Comparison of ENCODE assay signal across 29 cellular contexts in genomic region chr5:149795360-149795759, GRCh38.
DNase-seq lines count a peak whose midpoint lies in the region; ATAC-seq and TF ChIP-seq lines count a peak whose summit lies in the region.
"Had no signal": no experiment of that assay in that cellular context is flagged by ENCODE, and none has a peak within 500 bp of the region (broad histone marks: within the 10 kb centered on the region; RNA-seq: fewer than 3 reads in every experiment).

No MANE protein-coding gene starts in this region.

- peaks cover 25% of the 10 kb centered on the region for H3K4me1 Mint-ChIP-seq in WTC11
- peaks cover 73% of the 10 kb centered on the region for H3K4me1 Mint-ChIP-seq in nephron
- H3K4me1 Mint-ChIP-seq in CD8-positive, alpha-beta memory T cell: peaks cover 0 to 2% (median 0%) of the 10 kb centered on the region in 3 donors

- in situ Hi-C loops in transverse colon (cut with MboI; ENCODE audit: low pct_ligation_motif_present in 1 of 4, low pct_unique_long_range_greater_than_20kb in 1 of 4, low sequenced_read_pairs in 3 of 4): no loop called here

- H3K4me3 Mint-ChIP-seq in WTC11 (no peak overlapping the region), nephron (no peak overlapping the region)
- no peak overlapping the region for H3K4me3 Mint-ChIP-seq in CD8-positive, alpha-beta memory T cell
- H3K4me3 Mint-ChIP-seq: activated naive CD8-positive, alpha-beta T cell treated with anti-CD3 and anti-CD28 coated beads, Interleukin-2, amount 50 U/mL, for 24 hours; CD4-positive, CD25-positive, alpha-beta regulatory T cell; effector memory CD8-positive, alpha-beta T cell; memory B cell; naive thymus-derived CD8-positive, alpha-beta T cell; stimulated activated effector memory CD8-positive, alpha-beta T cell treated with anti-CD3 and anti-CD28 coated beads, Interleukin-12 subunit alpha, Interleukin-12 subunit beta, amount 100 ng/mL, for 72 hours had no signal

- H3K4me3 ChIP-seq in right atrium auricular region (no peak overlapping the region), transverse colon (no peak overlapping the region)
- H3K4me3 ChIP-seq in CD8-positive, alpha-beta memory T cell (ENCODE audit: low read length): no peak overlapping the region
- H3K4me3 ChIP-seq: MG63, thoracic aorta had no signal

- POLR2A ChIA-PET in WTC11 (lab: Charles Lee): no interaction called here
- POLR2A ChIA-PET in RWPE1 (lab: Yijun Ruan, JAX; ENCODE audit: low non-redundant PET): no interaction called here
- POLR2A ChIA-PET in CD8-positive, alpha-beta memory T cell (lab: Charles Lee): no interaction called here

- H3K27ac Mint-ChIP-seq in WTC11 (0 out of 2 replicates have a peak overlapping the region, but pooled peaks have one; percentile 10), nephron (peak overlapping the region; percentile 2 to 58 (median 36))
- no peak overlapping the region for H3K27ac Mint-ChIP-seq in CD8-positive, alpha-beta memory T cell
- H3K27ac Mint-ChIP-seq: activated naive CD8-positive, alpha-beta T cell treated with anti-CD3 and anti-CD28 coated beads, Interleukin-2, amount 50 U/mL, for 24 hours; CD4-positive, CD25-positive, alpha-beta regulatory T cell; effector memory CD8-positive, alpha-beta T cell; memory B cell; stimulated activated effector memory CD8-positive, alpha-beta T cell treated with anti-CD3 and anti-CD28 coated beads, Interleukin-12 subunit alpha, Interleukin-12 subunit beta, amount 100 ng/mL, for 72 hours had no signal

- 78 to 90% methylated on average over 2 to 4 of the region's 4 CpGs for WGBS in transverse colon (ENCODE audit: low coverage in 1 of 2), 2 donors

- H3K36me3 ChIP-seq in right atrium auricular region (no peaks in the 10 kb centered on the region), transverse colon (no peaks in the 10 kb centered on the region)
- H3K36me3 ChIP-seq in CD8-positive, alpha-beta memory T cell (ENCODE audit: insufficient read depth, low read length): no peaks in the 10 kb centered on the region
- H3K36me3 ChIP-seq: MG63, thoracic aorta had no signal

- DNase-seq in right atrium auricular region (ENCODE audit: low spot score) (no peak), left ventricle myocardium superior (no peak), WTC11 (ENCODE audit: low spot score) (no peak), transverse colon (no peak), NOMO-1 treated with dmso at 0.1 percent for 144 hours (lab: John Stamatoyannopoulos, UW; ENCODE audit: unreplicated experiment) (no peak), RWPE1 (ENCODE audit: low spot score) (no peak)
- no peak for DNase-seq in CD8-positive, alpha-beta memory T cell
- DNase-seq: activated CD4-positive, alpha-beta T cell treated with anti-CD3 and anti-CD28 coated beads, Interleukin-2, amount 50 U/mL, for 48 hours; activated CD4-positive, CD25-positive, alpha-beta regulatory T cell; activated CD8-positive, alpha-beta memory T cell treated with anti-CD3 and anti-CD28 coated beads, Interleukin-2, amount 50 U/mL, for 48 hours; activated effector memory CD4-positive, alpha-beta T cell treated with anti-CD3 and anti-CD28 coated beads, Interleukin-2, amount 50 U/mL, for 16 hours; activated naive CD8-positive, alpha-beta T cell treated with anti-CD3 and anti-CD28 coated beads, Interleukin-2, amount 50 U/mL, for 24 hours; CD4-positive, CD25-positive, alpha-beta regulatory T cell; effector memory CD8-positive, alpha-beta T cell; GF-D8; HCEC 1CT; kidney; MG63; naive thymus-derived CD8-positive, alpha-beta T cell; NCI-H1436 treated with DMSO at 0.1 percent for 48 hours; NCI-H226; SK-N-SH; small intestine; stimulated activated CD4-positive, alpha-beta T cell treated with anti-CD3 and anti-CD28 coated beads, Interleukin-2, amount 100 ng/mL, for 24 hours had no signal

- no peaks in the 10 kb centered on the region for H3K27me3 Mint-ChIP-seq in WTC11 (ENCODE audit: low read depth)
- peaks cover 3% of the 10 kb centered on the region for H3K27me3 Mint-ChIP-seq in nephron (ENCODE audit: low read depth)
- H3K27me3 Mint-ChIP-seq in CD8-positive, alpha-beta memory T cell: no peaks in the 10 kb centered on the region
- H3K27me3 Mint-ChIP-seq: activated naive CD8-positive, alpha-beta T cell treated with anti-CD3 and anti-CD28 coated beads, Interleukin-2, amount 50 U/mL, for 24 hours; CD4-positive, CD25-positive, alpha-beta regulatory T cell; effector memory CD8-positive, alpha-beta T cell; memory B cell; naive thymus-derived CD8-positive, alpha-beta T cell had no signal

- H3K36me3 Mint-ChIP-seq in WTC11 (no peaks in the 10 kb centered on the region), nephron (ENCODE audit: low read depth) (no peaks in the 10 kb centered on the region)
- H3K36me3 Mint-ChIP-seq in CD8-positive, alpha-beta memory T cell: peaks cover 0 to 2% (median 0%) of the 10 kb centered on the region in 3 donors
- H3K36me3 Mint-ChIP-seq: CD4-positive, CD25-positive, alpha-beta regulatory T cell; stimulated activated effector memory CD8-positive, alpha-beta T cell treated with anti-CD3 and anti-CD28 coated beads, Interleukin-12 subunit alpha, Interleukin-12 subunit beta, amount 100 ng/mL, for 72 hours had no signal

- H3K9me3 Mint-ChIP-seq in WTC11: no peaks in the 10 kb centered on the region
- H3K9me3 Mint-ChIP-seq in nephron: no peaks in the 10 kb centered on the region
- H3K9me3 Mint-ChIP-seq in CD8-positive, alpha-beta memory T cell: peaks cover 0 to 1% (median 0%) of the 10 kb centered on the region in 5 donors
- H3K9me3 Mint-ChIP-seq: activated naive CD8-positive, alpha-beta T cell treated with anti-CD3 and anti-CD28 coated beads, Interleukin-2, amount 50 U/mL, for 24 hours; CD4-positive, CD25-positive, alpha-beta regulatory T cell; effector memory CD8-positive, alpha-beta T cell; memory B cell; naive thymus-derived CD8-positive, alpha-beta T cell; stimulated activated effector memory CD8-positive, alpha-beta T cell treated with anti-CD3 and anti-CD28 coated beads, Interleukin-12 subunit alpha, Interleukin-12 subunit beta, amount 100 ng/mL, for 72 hours had no signal

- intact Hi-C loops in left ventricle myocardium superior (cut with micrococcal nuclease): no loop called here
- intact Hi-C loops in transverse colon (cut with DNase I; ENCODE audit: low total_unique reads): no loop called here

- no peak for TF ChIP-seq POLR2A in transverse colon (IDR thresholded peaks at IDR 0.05)

- H3K9me3 ChIP-seq in right atrium auricular region (no peaks in the 10 kb centered on the region), transverse colon (no peaks in the 10 kb centered on the region)
- H3K9me3 ChIP-seq in CD8-positive, alpha-beta memory T cell (ENCODE audit: low read length): no peaks in the 10 kb centered on the region
- H3K9me3 ChIP-seq: MG63, SK-N-SH, thoracic aorta had no signal

- H3K27ac ChIP-seq in right atrium auricular region (peak overlapping the region; percentile 85 to 87), transverse colon (peak overlapping the region; percentile 78 to 87 (median 84)), RWPE1 (no peak overlapping the region)
- H3K27ac ChIP-seq in CD8-positive, alpha-beta memory T cell (ENCODE audit: low read depth, low read length): no peak overlapping the region
- H3K27ac ChIP-seq: thoracic aorta had no signal

- no peak for TF ChIP-seq CTCF in right atrium auricular region (IDR thresholded peaks at IDR 0.05)
- no peak for TF ChIP-seq CTCF in WTC11 (IDR thresholded peaks at IDR 0.05)
- TF ChIP-seq CTCF in nephron (IDR thresholded peaks at IDR 0.05; ENCODE audit: unreplicated experiment in 3 of 3): no peak
- no peak for TF ChIP-seq CTCF in transverse colon (IDR thresholded peaks at IDR 0.05)
- no peak for TF ChIP-seq CTCF in RWPE1 (conservative IDR thresholded peaks at IDR 0.05; ENCODE audit: low read depth)

- no peaks in the 10 kb centered on the region for H3K27me3 ChIP-seq in right atrium auricular region
- no peaks in the 10 kb centered on the region for H3K27me3 ChIP-seq in transverse colon
- H3K27me3 ChIP-seq in CD8-positive, alpha-beta memory T cell (ENCODE audit: insufficient read depth, low read length, poor library complexity, severe bottlenecking): no peaks in the 10 kb centered on the region
- H3K27me3 ChIP-seq: MG63 had no signal

- H3K4me1 ChIP-seq in right atrium auricular region (peaks cover 0 to 84% of the 10 kb centered on the region in 2 donors), transverse colon (peaks cover 39 to 100% (median 78%) of the 10 kb centered on the region in 4 donors)
- no peaks in the 10 kb centered on the region for H3K4me1 ChIP-seq in CD8-positive, alpha-beta memory T cell (ENCODE audit: insufficient read depth, low read length)

- TF ChIP-seq EP300 in transverse colon (IDR thresholded peaks at IDR 0.05; ENCODE audit: low read depth): no peak

- ATAC-seq in left ventricle myocardium superior: no peak
- ATAC-seq in WTC11: no peak
- ATAC-seq: activated naive CD8-positive, alpha-beta T cell treated with anti-CD3 and anti-CD28 coated beads, Interleukin-2, amount 50 U/mL, for 24 hours; effector memory CD8-positive, alpha-beta T cell; esophagus mucosa; naive thymus-derived CD8-positive, alpha-beta T cell; stimulated activated effector memory CD8-positive, alpha-beta T cell treated with anti-CD3 and anti-CD28 coated beads, Interleukin-12 subunit alpha, Interleukin-12 subunit beta, amount 100 ng/mL, for 72 hours had no signal

- CTCF ChIA-PET in WTC11 (lab: Charles Lee) (interaction anchor here (1.1 to 1.9 kb wide), 4 partner anchors 19 to 128 kb away, joined by 4 to 15 read pairs (median 6); no protein-coding TSS in a partner anchor), RWPE1 (lab: Yijun Ruan, JAX) (interaction anchor here (0.5 to 1.0 kb wide), 4 partner anchors 9 to 117 kb away, joined by 3 to 6 read pairs (median 5); no protein-coding TSS in a partner anchor)
- CTCF ChIA-PET in CD8-positive, alpha-beta memory T cell (lab: Charles Lee): no interaction called here

TF ChIP-seq in WTC11, 78 proteins besides CTCF, POLR2A, EP300 and RAD21:
- no peak for TF ChIP-seq HMGA2 (CRISPR knock-in tag; IDR thresholded peaks at IDR 0.05)
- TF ChIP-seq ZNF219 (CRISPR knock-in tag; IDR thresholded peaks at IDR 0.05; ENCODE audit: borderline replicate concordance): no peak
- TF ChIP-seq ZNF423 (CRISPR knock-in tag; IDR thresholded peaks at IDR 0.05): no peak
- TF ChIP-seq E2F4 (CRISPR knock-in tag; IDR thresholded peaks at IDR 0.05; ENCODE audit: borderline replicate concordance, low read depth): no peak
- TF ChIP-seq ZNF396 (CRISPR knock-in tag; IDR thresholded peaks at IDR 0.05; ENCODE audit: borderline replicate concordance): no peak
- no peak for TF ChIP-seq SOX15 (CRISPR knock-in tag; IDR thresholded peaks at IDR 0.05)
- TF ChIP-seq FOXK1 (CRISPR knock-in tag; IDR thresholded peaks at IDR 0.05): no peak

Comparison
In these comparisons a context has a peak if more than half of its experiments do, and no peak if none do; other contexts are left out.
1. H3K27ac ChIP-seq: peak in right atrium auricular region (2 of 2) and transverse colon (4 of 4); none in RWPE1 (single experiment) and CD8-positive, alpha-beta memory T cell (single experiment).
2. H3K27ac Mint-ChIP-seq: peak in WTC11 (single experiment) and nephron (3 of 3); none in CD8-positive, alpha-beta memory T cell (0 of 8).